Comparison of ENCODE assay signal across 1 cellular context in genomic region chr4:88823058-88823919, GRCh38.
A peak's percentile ranks its signal among the peaks of the same experiment; 100 is the strongest.
TF ChIP-seq lines count a peak whose summit lies in the region.

No MANE protein-coding gene starts in this region.

TF ChIP-seq in K562, 482 proteins besides CTCF, POLR2A, EP300 and RAD21 (continued from another document and continues in another):
- TF ChIP-seq FOXJ3 (CRISPR knock-in tag; IDR thresholded peaks at IDR 0.05) (peak; percentile 77; the same call in 1 of the 2 replicates), ASH1L (IDR thresholded peaks at IDR 0.05; ENCODE audit: borderline replicate concordance, low read depth, partially characterized antibody) (no peak), MEF2D (tag; conservative IDR thresholded peaks at IDR 0.05; ENCODE audit: low read depth) (0 out of 2 replicates have a peak, but pooled peaks have one; percentile 60), POLR2B (IDR thresholded peaks at IDR 0.05; ENCODE audit: low read depth, partially characterized antibody) (peak; percentile 60), TAF1 (IDR thresholded peaks at IDR 0.05; ENCODE audit: control insufficient read depth, extremely low read depth, insufficient read depth, low read length, severe bottlenecking) (peak; percentile 49), MBD1 (CRISPR knock-in tag; IDR thresholded peaks at IDR 0.05) (no peak), YY1 (IDR thresholded peaks at IDR 0.05; ENCODE audit: borderline replicate concordance in 1 of 3, control insufficient read depth in 1 of 3, extremely low read depth in 1 of 3, insufficient read depth in 3 of 3, insufficient read length in 1 of 3, insufficient replicate concordance in 2 of 3, low read depth in 1 of 3, low read length in 2 of 3) (peak in 1 of 3 experiments; percentile 54), TEAD4 (IDR thresholded peaks at IDR 0.05; ENCODE audit: low read length) (0 out of 2 replicates have a peak, but pooled peaks have one; percentile 18), TEAD4 (CRISPR knock-in tag; IDR thresholded peaks at IDR 0.05; ENCODE audit: borderline replicate concordance) (no peak), MTA1 (IDR thresholded peaks at IDR 0.05; ENCODE audit: borderline replicate concordance) (no peak; the same call in 1 of the 2 replicates), NRF1 (conservative IDR thresholded peaks at IDR 0.05 in 1 of 2, IDR thresholded peaks at IDR 0.05 in 1 of 2) (peak; percentile 53 to 61; a peak in 3 of 4 replicates), FOXK2 (conservative IDR thresholded peaks at IDR 0.05 in 1 of 2, IDR thresholded peaks at IDR 0.05 in 1 of 2; ENCODE audit: low read depth in 2 of 2) (peak; percentile 91 to 93), PYGO2 (tag; IDR thresholded peaks at IDR 0.05) (no peak), CBX3 (IDR thresholded peaks at IDR 0.05; ENCODE audit: borderline replicate concordance in 1 of 2, low read length in 2 of 2) (peak in 1 of 2 experiments; percentile 92; a peak in 1 of 3 replicates), MTA3 (IDR thresholded peaks at IDR 0.05; ENCODE audit: borderline replicate concordance) (peak; percentile 63), GABPB1 (CRISPR knock-in tag; IDR thresholded peaks at IDR 0.05) (0 out of 2 replicates have a peak, but pooled peaks have one; percentile 49), BCOR (IDR thresholded peaks at IDR 0.05) (peak; percentile 66; the same call in 1 of the 2 replicates), ZBTB8A (IDR thresholded peaks at IDR 0.05; ENCODE audit: partially characterized antibody) (no peak), CXXC5 (CRISPR knock-in tag; IDR thresholded peaks at IDR 0.05) (peak; percentile 60), GABPA (tag; conservative IDR thresholded peaks at IDR 0.05; ENCODE audit: low read depth) (peak; percentile 54), MAX (CRISPR knock-in tag; IDR thresholded peaks at IDR 0.05) (peak; percentile 71; the same call in 1 of the 2 replicates), ETS1 (conservative IDR thresholded peaks at IDR 0.05; ENCODE audit: control insufficient read depth, low read depth, low read length) (no peak), SIN3B (IDR thresholded peaks at IDR 0.05; ENCODE audit: low read depth) (no peak), THRB (CRISPR knock-in tag; conservative IDR thresholded peaks at IDR 0.05) (no peak), FOXP4 (CRISPR knock-in tag; IDR thresholded peaks at IDR 0.05; ENCODE audit: borderline replicate concordance) (no peak), FUS (optimal IDR thresholded peaks at IDR 0.05; ENCODE audit: low read depth, low read length) (no peak), MTA2 (IDR thresholded peaks at IDR 0.05; ENCODE audit: low read depth) (peak; percentile 69), PURB (CRISPR knock-in tag; IDR thresholded peaks at IDR 0.05; ENCODE audit: low read depth) (no peak), FOXP1 (CRISPR knock-in tag; IDR thresholded peaks at IDR 0.05) (0 out of 2 replicates have a peak, but pooled peaks have one; percentile 46), ARHGAP35 (IDR thresholded peaks at IDR 0.05; ENCODE audit: partially characterized antibody) (no peak), ARID4B (CRISPR knock-in tag; IDR thresholded peaks at IDR 0.05) (peak; percentile 56; the same call in 1 of the 2 replicates), KLF16 (IDR thresholded peaks at IDR 0.05) (0 out of 2 replicates have a peak, but pooled peaks have one; percentile 37), NKRF (IDR thresholded peaks at IDR 0.05; ENCODE audit: borderline replicate concordance) (peak; percentile 80), ZBTB11 (CRISPR knock-in tag; IDR thresholded peaks at IDR 0.05) (0 out of 6 replicates have a peak, but pooled peaks of 1 of the 3 experiments have one; percentile 40), RUNX1 (IDR thresholded peaks at IDR 0.05; ENCODE audit: low read depth) (no peak), NCOA2 (IDR thresholded peaks at IDR 0.05; ENCODE audit: partially characterized antibody in 2 of 2) (peak in 1 of 2 experiments; percentile 86), MCM3 (IDR thresholded peaks at IDR 0.05) (no peak), TRIM24 (IDR thresholded peaks at IDR 0.05) (peak; percentile 28 to 69; a peak in 2 of 4 replicates), EHMT2 (IDR thresholded peaks at IDR 0.05) (peak; percentile 79), TOE1 (IDR thresholded peaks at IDR 0.05; ENCODE audit: borderline replicate concordance) (peak; percentile 66), TOE1 (CRISPR knock-in tag; IDR thresholded peaks at IDR 0.05; ENCODE audit: borderline replicate concordance, low read depth) (no peak), KDM4B (IDR thresholded peaks at IDR 0.05; ENCODE audit: borderline replicate concordance in 2 of 2, low read depth in 1 of 2) (no peak), CHAMP1 (IDR thresholded peaks at IDR 0.05) (peak; percentile 59; the same call in 1 of the 2 replicates)
